16 cellular contexts compared by ENCODE assay signal in the genomic region with DNA sequence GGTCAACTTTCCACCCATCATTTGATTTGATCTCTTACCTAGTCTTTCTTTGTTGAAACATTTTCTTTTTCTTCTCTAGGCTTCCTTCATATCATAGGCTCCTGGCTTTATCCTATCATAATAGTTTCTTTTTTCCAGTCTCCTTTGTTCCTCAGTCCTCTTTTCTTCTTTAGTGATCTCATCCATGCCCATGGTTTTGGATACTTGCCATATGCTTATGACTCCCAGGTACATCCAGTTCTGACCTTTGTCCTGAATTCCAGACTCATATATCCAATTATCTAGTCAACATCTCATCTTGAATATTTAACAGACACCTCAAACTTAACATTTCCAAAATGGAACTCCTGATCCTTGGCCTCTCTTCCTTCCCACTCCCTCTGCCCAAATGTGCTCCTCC.
"Had no signal": no experiment of that assay in that cellular context is flagged by ENCODE, and none has a peak within 500 bp of the region (broad histone marks: within the 10 kb centered on the region; RNA-seq: fewer than 3 reads in every experiment).

No MANE protein-coding gene starts in this region.

- H3K27me3 ChIP-seq: neutrophil had no signal

- H3K36me3 ChIP-seq: neutrophil had no signal

- ATAC-seq: activated naive CD4-positive, alpha-beta T cell treated with anti-CD3 and anti-CD28 coated beads, Interleukin-2, amount 50 U/mL, for 72 hours; activated T-cell treated with anti-CD3 and anti-CD28 coated beads, Interleukin-2, amount 50 U/mL, for 4 hours; left cardiac atrium; naive thymus-derived CD8-positive, alpha-beta T cell; stimulated activated memory B cell treated with anti-CD40 and anti-IgM and Interleukin-4, amounts not matched to agents 10 μg/mL and 1 μg/mL and 100 μg/mL, for 72 hours had no signal

- H3K4me3 ChIP-seq: lung had no signal

- H3K27ac ChIP-seq: neutrophil had no signal

- H3K9me3 ChIP-seq: neutrophil had no signal

- DNase-seq: activated CD4-positive, alpha-beta T cell treated with anti-CD3 and anti-CD28 coated beads, Interleukin-2, amount 50 U/mL, for 4 hours; activated CD4-positive, CD25-positive, alpha-beta regulatory T cell treated with anti-CD3 and anti-CD28 coated beads, Interleukin-2, amount 50 U/mL, for 72 hours; activated gamma-delta T cell; activated T-cell treated with anti-CD3 and anti-CD28 coated beads, Interleukin-2, amount 50 U/mL, for 4 hours; cortex of kidney; effector CD4-positive, alpha-beta T cell; head of caudate nucleus; left cardiac atrium; naive thymus-derived CD8-positive, alpha-beta T cell; retina; stimulated activated CD4-positive, alpha-beta T cell treated with anti-CD3 and anti-CD28 coated beads, Interleukin-2, amount 100 ng/mL, for 48 hours; T-helper 1 cell had no signal
